In genomic region chr17:40416671-40417070, GRCh38 we compare ENCODE assay signal across 8 cellular contexts.
A peak's percentile ranks its signal among the peaks of the same experiment; 100 is the strongest.
DNase-seq lines count a peak whose midpoint lies in the region; ATAC-seq and TF ChIP-seq lines count a peak whose summit lies in the region.

No MANE protein-coding gene starts in this region.

- no peak for ATAC-seq in HG03159 (IDR thresholded peaks at IDR 0.05; ENCODE audit: unreplicated experiment)

- H3K27me3 ChIP-seq in GM06990 (replicated peaks; ENCODE audit: control insufficient read depth, insufficient read depth, low read length): no peaks in the 10 kb centered on the region

- H3K4me3 ChIP-seq in GM06990 (replicated peaks; ENCODE audit: low read depth, low read length): peak overlapping the region; percentile 80
- peak overlapping the region; percentile 76 for H3K4me3 ChIP-seq in coronary artery

- peak overlapping the region in 1 of 3 experiments; percentile 81 for H3K27ac Mint-ChIP-seq in nephron

- H3K4me3 Mint-ChIP-seq in nephron: peak overlapping the region; percentile 85 to 96 (median 85)

- H3K27me3 Mint-ChIP-seq in nephron (ENCODE audit: low read depth): no peaks in the 10 kb centered on the region

- DNase-seq in GM06990 (ENCODE audit: extremely low read depth, insufficient read length): no peak
- peak; percentile 17 for DNase-seq in NCI-H69 (lab: John Stamatoyannopoulos, UW)
- no peak for DNase-seq in coronary artery (ENCODE audit: low spot score)
- DNase-seq in SKM-1 (lab: John Stamatoyannopoulos, UW; ENCODE audit: unreplicated experiment): no peak
- no peak for DNase-seq in stimulated activated naive CD4-positive, alpha-beta T cell (lab: John Stamatoyannopoulos, UW)
- DNase-seq in NCI-H345 (lab: John Stamatoyannopoulos, UW): no peak

- no peak for TF ChIP-seq CTCF in GM06990 (IDR thresholded peaks at IDR 0.05; ENCODE audit: insufficient read depth, low read length, poor library complexity, severe bottlenecking)
- no peak for TF ChIP-seq CTCF in coronary artery (IDR thresholded peaks at IDR 0.05)
- TF ChIP-seq CTCF in nephron (IDR thresholded peaks at IDR 0.05; ENCODE audit: unreplicated experiment in 3 of 3): no peak

- H3K9me3 Mint-ChIP-seq in nephron: no peaks in the 10 kb centered on the region

- no peaks in the 10 kb centered on the region for H3K36me3 ChIP-seq in GM06990 (ENCODE audit: control insufficient read depth, insufficient read depth, low read length)

- peaks cover 26% of the 10 kb centered on the region for H3K4me1 Mint-ChIP-seq in nephron

- peaks cover 13% of the 10 kb centered on the region for H3K36me3 Mint-ChIP-seq in nephron (ENCODE audit: low read depth)

- H3K27ac ChIP-seq in coronary artery: no peak overlapping the region
